ENCODE assay signal across 8 cellular contexts in the genomic region with DNA sequence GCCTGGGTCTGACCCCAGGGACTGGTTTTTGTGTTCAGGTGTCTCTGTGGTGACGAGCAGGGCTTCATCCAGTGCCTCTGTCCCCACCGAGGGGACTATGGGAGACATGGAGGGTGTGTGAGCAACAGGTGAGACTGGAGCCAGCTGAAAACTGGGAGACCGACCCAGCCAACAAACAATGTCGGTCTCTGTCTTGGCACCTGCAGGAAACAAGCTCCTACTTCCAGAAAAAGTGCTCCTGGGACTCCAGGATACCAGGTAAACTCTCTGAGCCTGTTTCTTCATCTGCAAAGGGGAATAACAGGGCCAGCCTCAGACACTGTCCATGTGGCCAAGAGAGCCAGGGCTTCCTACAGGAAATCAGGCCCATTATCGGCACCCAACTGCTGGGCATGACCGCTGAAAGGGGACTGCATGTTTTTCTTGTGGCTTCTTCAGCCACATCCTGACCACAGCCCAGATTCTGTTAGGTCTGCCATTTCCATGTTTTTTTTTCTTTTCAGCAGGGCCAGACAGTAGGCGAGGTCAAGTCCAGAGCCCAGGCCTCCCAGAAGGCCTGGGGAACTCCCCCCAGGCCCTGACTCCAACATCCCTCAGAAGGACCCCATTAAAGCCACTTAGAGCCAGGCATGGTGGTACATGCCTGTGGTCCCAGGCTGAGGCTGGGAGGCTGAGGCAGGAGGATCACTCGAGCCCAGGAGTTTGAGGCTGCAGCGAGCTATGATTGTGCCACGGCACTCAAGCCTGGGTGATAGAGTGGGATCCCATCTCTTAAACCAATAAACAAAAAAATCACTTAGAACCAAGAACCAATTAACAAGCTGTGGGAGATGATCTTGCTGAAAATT. TPM values are rescaled to one million over a fixed set of nuclear protein-coding genes. Genes with fewer than 3 reads are reported as not detected.
A peak's percentile ranks its signal among the peaks of the same experiment; 100 is the strongest.
DNase-seq lines count a peak whose midpoint lies in the region; ATAC-seq, FAIRE-seq and TF ChIP-seq lines count a peak whose summit lies in the region.

No MANE protein-coding gene starts in this region.

- H3K27ac ChIP-seq in kidney (ENCODE audit: low read depth in 2 of 2, low read length in 2 of 2): peak overlapping the region; percentile 76 to 99
- peak overlapping the region; percentile 74 for H3K27ac ChIP-seq in substantia nigra (ENCODE audit: low read depth, low read length, poor library complexity, severe bottlenecking)

- intact Hi-C loops in kidney (cut with DNase I): no loop called here

- H3K4me3 Mint-ChIP-seq in activated CD4-positive, alpha-beta memory T cell treated with anti-CD3 and anti-CD28 coated beads, Interleukin-2, amount 10 ng/mL, durations not matched to agents 7 days and 5 days: peak overlapping the region; percentile 93

- FAIRE-seq in kidney (lab: Jason Lieb, UNC): no peak

- DNase-seq in activated CD4-positive, alpha-beta memory T cell treated with anti-CD3 and anti-CD28 coated beads, Interleukin-2, amount 10 ng/mL, durations not matched to agents 7 days and 5 days: peak; percentile 73
- DNase-seq in kidney (no peak), substantia nigra (lab: John Stamatoyannopoulos, UW) (peak in 6 of 49 donors; percentile 29 to 43 (median 39)), DMS 273 (lab: John Stamatoyannopoulos, UW; ENCODE audit: unreplicated experiment) (no peak), NCI-H774 (lab: John Stamatoyannopoulos, UW) (no peak)

- no peaks in the 10 kb centered on the region for H3K9me3 Mint-ChIP-seq in activated CD4-positive, alpha-beta memory T cell treated with anti-CD3 and anti-CD28 coated beads, Interleukin-2, amount 10 ng/mL, durations not matched to agents 7 days and 5 days

- POLR2A ChIA-PET in activated CD4-positive, alpha-beta memory T cell treated with anti-CD3 and anti-CD28 coated beads, Interleukin-2, amount 10 ng/mL, durations not matched to agents 7 days and 5 days (lab: Charles Lee): interaction anchor here (0.9 to 5.7 kb wide), 15 partner anchors 9 to 199 kb away, joined by 3 to 62 read pairs (median 5); a partner anchor contains a TSS

- H3K4me1 ChIP-seq in kidney (ENCODE audit: control insufficient read depth in 1 of 2, insufficient read depth in 1 of 2, low read depth in 1 of 2, low read length in 2 of 2): peaks cover 9 to 18% of the 10 kb centered on the region in 2 donors

- peak overlapping the region; percentile 98 for H3K27ac Mint-ChIP-seq in activated CD4-positive, alpha-beta memory T cell treated with anti-CD3 and anti-CD28 coated beads, Interleukin-2, amount 10 ng/mL, durations not matched to agents 7 days and 5 days

- TF ChIP-seq CTCF in kidney (IDR thresholded peaks at IDR 0.05; ENCODE audit: borderline replicate concordance, extremely low read depth, insufficient read depth): no peak

- H3K9me3 ChIP-seq in kidney (ENCODE audit: control insufficient read depth in 1 of 2, low read length in 2 of 2): no peaks in the 10 kb centered on the region

- no peaks in the 10 kb centered on the region for H3K27me3 Mint-ChIP-seq in activated CD4-positive, alpha-beta memory T cell treated with anti-CD3 and anti-CD28 coated beads, Interleukin-2, amount 10 ng/mL, durations not matched to agents 7 days and 5 days

- no peaks in the 10 kb centered on the region for H3K36me3 ChIP-seq in kidney (ENCODE audit: control insufficient read depth in 1 of 2, insufficient read depth in 2 of 2, low read length in 2 of 2)

- CTCF ChIA-PET in activated CD4-positive, alpha-beta memory T cell treated with anti-CD3 and anti-CD28 coated beads, Interleukin-2, amount 10 ng/mL, durations not matched to agents 7 days and 5 days (lab: Charles Lee): interaction anchor here (0.6 to 2.8 kb wide), 9 partner anchors 9 to 101 kb away, joined by 3 to 14 read pairs (median 4); a partner anchor contains a TSS

- peak overlapping the region; percentile 37 to 63 for H3K4me3 ChIP-seq in kidney (ENCODE audit: low read length in 2 of 2)

- peaks cover 64% of the 10 kb centered on the region for H3K36me3 Mint-ChIP-seq in activated CD4-positive, alpha-beta memory T cell treated with anti-CD3 and anti-CD28 coated beads, Interleukin-2, amount 10 ng/mL, durations not matched to agents 7 days and 5 days (ENCODE audit: low read depth)

- H3K9ac ChIP-seq in kidney (ENCODE audit: low read length in 2 of 2): peak overlapping the region; percentile 60 to 64

- H3K4me1 Mint-ChIP-seq in activated CD4-positive, alpha-beta memory T cell treated with anti-CD3 and anti-CD28 coated beads, Interleukin-2, amount 10 ng/mL, durations not matched to agents 7 days and 5 days: peaks cover 34% of the 10 kb centered on the region

- peak; percentile 25 for ATAC-seq in GM18873 (IDR thresholded peaks at IDR 0.05; ENCODE audit: low FRiP score, unreplicated experiment)
- ATAC-seq in HG03378 (IDR thresholded peaks at IDR 0.05; ENCODE audit: unreplicated experiment): peak; percentile 3
- no peak for ATAC-seq in GM21723 (IDR thresholded peaks at IDR 0.05; ENCODE audit: unreplicated experiment)

RNA-seq across cellular contexts. Expression of a gene that starts 0.8 kb away (rescaled TPM):
- 100 to 1,000 TPM; 288 to 301 TPM for total RNA-seq in activated CD4-positive, alpha-beta memory T cell treated with anti-CD3 and anti-CD28 coated beads, Interleukin-2, amount 10 ng/mL, durations not matched to agents 7 days and 5 days
- 89.6 TPM for total RNA-seq in kidney
- 250 TPM for polyA plus RNA-seq in kidney (ENCODE audit: insufficient read depth, low read depth, low replicate concordance)

RNA-seq across cellular contexts. Expression of a gene that starts 12.3 kb away (rescaled TPM):
- total RNA-seq in activated CD4-positive, alpha-beta memory T cell treated with anti-CD3 and anti-CD28 coated beads, Interleukin-2, amount 10 ng/mL, durations not matched to agents 7 days and 5 days: 1 to 10 TPM; 4.9 to 7.0 TPM
- 0.57 TPM for total RNA-seq in kidney
- not detected for polyA plus RNA-seq in kidney (ENCODE audit: insufficient read depth, low read depth, low replicate concordance)

RNA-seq across cellular contexts. Expression of a gene that starts 13.6 kb away (rescaled TPM):
- total RNA-seq in activated CD4-positive, alpha-beta memory T cell treated with anti-CD3 and anti-CD28 coated beads, Interleukin-2, amount 10 ng/mL, durations not matched to agents 7 days and 5 days: 10 to 100 TPM; 44.5 to 45.3 TPM
- 57.6 TPM for total RNA-seq in kidney
- 88.3 TPM for polyA plus RNA-seq in kidney (ENCODE audit: insufficient read depth, low read depth, low replicate concordance)

RNA-seq across cellular contexts. Expression of a gene that starts 29.1 kb away (rescaled TPM):
- not detected for total RNA-seq in activated CD4-positive, alpha-beta memory T cell treated with anti-CD3 and anti-CD28 coated beads, Interleukin-2, amount 10 ng/mL, durations not matched to agents 7 days and 5 days
- 195 TPM for total RNA-seq in kidney
- 148 TPM for polyA plus RNA-seq in kidney (ENCODE audit: insufficient read depth, low read depth, low replicate concordance)

RNA-seq across cellular contexts. Expression of a gene that starts 42.2 kb away (rescaled TPM):
- not detected for total RNA-seq in activated CD4-positive, alpha-beta memory T cell treated with anti-CD3 and anti-CD28 coated beads, Interleukin-2, amount 10 ng/mL, durations not matched to agents 7 days and 5 days
- 0.13 TPM for total RNA-seq in kidney
- not detected for polyA plus RNA-seq in kidney (ENCODE audit: insufficient read depth, low read depth, low replicate concordance)
